ENCODE assay signal across 12 cellular contexts in genomic region chr2:216596234-216596985, GRCh38. TPM values are rescaled to one million over a fixed set of nuclear protein-coding genes. Genes with fewer than 3 reads are reported as not detected.
A peak's percentile ranks its signal among the peaks of the same experiment; 100 is the strongest.
DNase-seq lines count a peak whose midpoint lies in the region; ATAC-seq and TF ChIP-seq lines count a peak whose summit lies in the region.
"Had no signal": no experiment of that assay in that cellular context is flagged by ENCODE, and none has a peak within 500 bp of the region (broad histone marks: within the 10 kb centered on the region; RNA-seq: fewer than 3 reads in every experiment).

No MANE protein-coding gene starts in this region.

- no peaks in the 10 kb centered on the region for H3K9me3 Mint-ChIP-seq in stimulated activated naive B cell treated with anti-CD40 and anti-IgM and Interleukin-4, amounts not matched to agents 10 μg/mL and 1 μg/mL and 100 μg/mL, for 72 hours
- H3K9me3 Mint-ChIP-seq in activated naive CD4-positive, alpha-beta T cell treated with anti-CD3 and anti-CD28 coated beads, Interleukin-2, amount 10 ng/mL, durations not matched to agents 7 days and 5 days, result no peaks in the 10 kb centered on the region

- no peak for TF ChIP-seq POLR2A in HCT116 (IDR thresholded peaks at IDR 0.05; ENCODE audit: borderline replicate concordance, extremely low read depth, insufficient read depth, insufficient read length)

- H3K27me3 Mint-ChIP-seq in stimulated activated naive B cell treated with anti-CD40 and anti-IgM and Interleukin-4, amounts not matched to agents 10 μg/mL and 1 μg/mL and 100 μg/mL, for 72 hours, result peaks cover 15 to 17% of the 10 kb centered on the region in 2 donors
- peaks cover 13% of the 10 kb centered on the region for H3K27me3 Mint-ChIP-seq in activated naive CD4-positive, alpha-beta T cell treated with anti-CD3 and anti-CD28 coated beads, Interleukin-2, amount 10 ng/mL, durations not matched to agents 7 days and 5 days

- no peak overlapping the region for H3K27ac Mint-ChIP-seq in stimulated activated naive B cell treated with anti-CD40 and anti-IgM and Interleukin-4, amounts not matched to agents 10 μg/mL and 1 μg/mL and 100 μg/mL, for 72 hours
- H3K27ac Mint-ChIP-seq in activated naive CD4-positive, alpha-beta T cell treated with anti-CD3 and anti-CD28 coated beads, Interleukin-2, amount 10 ng/mL, durations not matched to agents 7 days and 5 days, result no peak overlapping the region

- no peaks in the 10 kb centered on the region for H3K36me3 Mint-ChIP-seq in stimulated activated naive B cell treated with anti-CD40 and anti-IgM and Interleukin-4, amounts not matched to agents 10 μg/mL and 1 μg/mL and 100 μg/mL, for 72 hours
- no peaks in the 10 kb centered on the region for H3K36me3 Mint-ChIP-seq in activated naive CD4-positive, alpha-beta T cell treated with anti-CD3 and anti-CD28 coated beads, Interleukin-2, amount 10 ng/mL, durations not matched to agents 7 days and 5 days

- no peak overlapping the region for H3K4me3 Mint-ChIP-seq in stimulated activated naive B cell treated with anti-CD40 and anti-IgM and Interleukin-4, amounts not matched to agents 10 μg/mL and 1 μg/mL and 100 μg/mL, for 72 hours
- H3K4me3 Mint-ChIP-seq in activated naive CD4-positive, alpha-beta T cell treated with anti-CD3 and anti-CD28 coated beads, Interleukin-2, amount 10 ng/mL, durations not matched to agents 7 days and 5 days, result no peak overlapping the region

- no peaks in the 10 kb centered on the region for H3K4me1 Mint-ChIP-seq in stimulated activated naive B cell treated with anti-CD40 and anti-IgM and Interleukin-4, amounts not matched to agents 10 μg/mL and 1 μg/mL and 100 μg/mL, for 72 hours
- no peaks in the 10 kb centered on the region for H3K4me1 Mint-ChIP-seq in activated naive CD4-positive, alpha-beta T cell treated with anti-CD3 and anti-CD28 coated beads, Interleukin-2, amount 10 ng/mL, durations not matched to agents 7 days and 5 days

- H3K27me3 ChIP-seq in HCT116 (ENCODE audit: insufficient read depth, low read length) (0 out of 2 replicates have a peak, but pooled peaks cover 3% of the 10 kb centered on the region), SJSA1 (replicated peaks) (no peaks in the 10 kb centered on the region)

- CTCF ChIA-PET in HCT116 (lab: Charles Lee), result no interaction called here
- CTCF ChIA-PET in activated naive CD4-positive, alpha-beta T cell treated with anti-CD3 and anti-CD28 coated beads, Interleukin-2, amount 10 ng/mL, durations not matched to agents 7 days and 5 days (lab: Charles Lee), result no interaction called here

- peak; percentile 20; the same call in 1 of the 2 replicates for ATAC-seq in HCT116
- no peak for ATAC-seq in HG03460 (IDR thresholded peaks at IDR 0.05; ENCODE audit: unreplicated experiment)
- no peak for ATAC-seq in stimulated activated naive B cell treated with anti-CD40 and anti-IgM and Interleukin-4, amounts not matched to agents 10 μg/mL and 1 μg/mL and 100 μg/mL, for 72 hours (replicated peaks)
- no peak for ATAC-seq in GM21717 (IDR thresholded peaks at IDR 0.05; ENCODE audit: unreplicated experiment)
- ATAC-seq: activated CD4-positive, CD25-positive, alpha-beta regulatory T cell treated with anti-CD3 and anti-CD28 coated beads, Interleukin-2, amount 50 U/mL, for 24 hours had no signal

- H3K4me3 ChIP-seq in HCT116 (replicated peaks in 1 of 2; ENCODE audit: low read depth in 1 of 2, low read length in 2 of 2), result no peak overlapping the region
- no peak overlapping the region for H3K4me3 ChIP-seq in SJSA1
- H3K4me3 ChIP-seq in foreskin fibroblast (ENCODE audit: low read depth in 1 of 2, low read length in 2 of 2), result no peak overlapping the region

- H4K20me1 ChIP-seq in HCT116 (ENCODE audit: insufficient read depth), result no peaks in the 10 kb centered on the region

- H3K9ac ChIP-seq in HCT116 (ENCODE audit: low read length), result no peak overlapping the region

- DNase-seq in HCT116 (ENCODE audit: low read depth, low spot score), result no peak
- DNase-seq in SJSA1 (ENCODE audit: low read depth in 1 of 2, low spot score in 2 of 2), result peak; percentile 67 to 77
- peak; percentile 89 to 94 for DNase-seq in foreskin fibroblast
- no peak for DNase-seq in stimulated activated naive B cell treated with anti-CD40 and anti-IgM and Interleukin-4, amounts not matched to agents 10 μg/mL and 1 μg/mL and 100 μg/mL, for 72 hours
- DNase-seq in activated naive CD4-positive, alpha-beta T cell treated with anti-CD3 and anti-CD28 coated beads, Interleukin-2, amount 10 ng/mL, durations not matched to agents 7 days and 5 days, result no peak
- DNase-seq: anterior cingulate cortex, NCI-H1048, small intestine had no signal

- H3K9me3 ChIP-seq in HCT116 (ENCODE audit: control insufficient read depth in 1 of 2, insufficient read depth in 1 of 2, low read depth in 1 of 2, low read length in 2 of 2) (no peaks in the 10 kb centered on the region), SJSA1 (replicated peaks) (no peaks in the 10 kb centered on the region)

- BruUV-seq in HCT116 (replicated peaks; lab: Mats Ljungman, UMichigan), result no TSS peak

- peaks cover 13 to 17% of the 10 kb centered on the region in 2 experiments for H3K4me1 ChIP-seq in HCT116 (ENCODE audit: control insufficient read depth in 1 of 2, insufficient read depth in 2 of 2, low read length in 2 of 2)
- peaks cover 24% of the 10 kb centered on the region for H3K4me1 ChIP-seq in SJSA1 (replicated peaks)

- POLR2A ChIA-PET in HCT116 (lab: Charles Lee), result no interaction called here

- RAD21 ChIA-PET in HCT116 (lab: Charles Lee; ENCODE audit: low non-redundant PET in 1 of 2, low total read pairs in 2 of 2, uncharacterized antibody in 2 of 2, unreplicated experiment in 2 of 2), result no interaction called here

- TF ChIP-seq CTCF in 22Rv1 (IDR thresholded peaks at IDR 0.05) (no peak), HCT116 (IDR thresholded peaks at IDR 0.05 in 2 of 3, conservative IDR thresholded peaks at IDR 0.05 in 1 of 3; ENCODE audit: borderline replicate concordance in 1 of 3, insufficient read depth in 1 of 3, low read depth in 2 of 3, low read length in 2 of 3) (no peak), foreskin fibroblast (IDR thresholded peaks at IDR 0.05; ENCODE audit: low read depth, low read length) (no peak)

- H3K4me2 ChIP-seq in HCT116 (ENCODE audit: low read length), result peak overlapping the region; percentile 57

- H3K27ac ChIP-seq in 22Rv1 (peak overlapping the region; percentile 61), HCT116 (ENCODE audit: low read depth, low read length) (peak overlapping the region; percentile 39; the same call in 1 of the 2 replicates), SJSA1 (peak overlapping the region; percentile 12; the same call in 1 of the 2 replicates)

- TF ChIP-seq RAD21 in HCT116 (IDR thresholded peaks at IDR 0.05; ENCODE audit: low read depth), result no peak

- no peaks in the 10 kb centered on the region for H3K79me2 ChIP-seq in HCT116 (ENCODE audit: insufficient read depth, low read length)

- H2AFZ ChIP-seq in HCT116 (ENCODE audit: low read depth, low read length, poor library complexity, severe bottlenecking), result peak overlapping the region; percentile 76

- no peaks in the 10 kb centered on the region for H3K9me2 ChIP-seq in HCT116 (ENCODE audit: insufficient read depth)

- H3K36me3 ChIP-seq in HCT116 (ENCODE audit: control insufficient read depth in 1 of 2, insufficient read depth in 2 of 2, low read length in 2 of 2), result no peaks in the 10 kb centered on the region
- H3K36me3 ChIP-seq in SJSA1, result no peaks in the 10 kb centered on the region

- intact Hi-C loops in HCT116 (cut with micrococcal nuclease), result no loop called here

TF ChIP-seq in HCT116, 20 proteins besides CTCF, POLR2A, EP300 and RAD21 (continues in another document):
- TF ChIP-seq CBX3 (IDR thresholded peaks at IDR 0.05; ENCODE audit: low read depth) (no peak), ZFX (IDR thresholded peaks at IDR 0.05) (no peak), SP1 (IDR thresholded peaks at IDR 0.05; ENCODE audit: low read depth) (no peak), SRF (IDR thresholded peaks at IDR 0.05; ENCODE audit: low read depth) (no peak), JUND (IDR thresholded peaks at IDR 0.05) (no peak), EGR1 (IDR thresholded peaks at IDR 0.05; ENCODE audit: low read depth) (no peak), CEBPB (IDR thresholded peaks at IDR 0.05; ENCODE audit: low read depth) (no peak), REST (IDR thresholded peaks at IDR 0.05; ENCODE audit: low read depth) (no peak), TCF7L2 (IDR thresholded peaks at IDR 0.05; ENCODE audit: borderline replicate concordance, extremely low read depth, insufficient read depth, insufficient read length) (no peak), ELF1 (IDR thresholded peaks at IDR 0.05; ENCODE audit: borderline replicate concordance, low read depth) (no peak), EZH2 (IDR thresholded peaks at IDR 0.05) (no peak), EZH2phosphoT487 (IDR thresholded peaks at IDR 0.05; ENCODE audit: borderline replicate concordance) (no peak)

RNA-seq across cellular contexts. Expression of gene IGFBP2, which starts 36.8 kb away (rescaled TPM):
- 143 TPM for total RNA-seq in HCT116 (2021; ENCODE audit: unreplicated experiment)
- 167 and 179 TPM in 2 replicates for polyA plus RNA-seq in HCT116 (2012)
- total RNA-seq in SJSA1 (2014; rRNA removed; shearing (Covaris generic)), result 0.32 and 0.60 TPM in 2 replicates

Comparison
In these comparisons a context has a peak if more than half of its experiments do, and no peak if none do; other contexts are left out.
1. DNase-seq: peak in SJSA1 (2 of 2) and foreskin fibroblast (2 of 2); none in HCT116 (single experiment), stimulated activated naive B cell treated with anti-CD40 and anti-IgM and Interleukin-4, amounts not matched to agents 10 μg/mL and 1 μg/mL and 100 μg/mL, for 72 hours (single experiment) and activated naive CD4-positive, alpha-beta T cell treated with anti-CD3 and anti-CD28 coated beads, Interleukin-2, amount 10 ng/mL, durations not matched to agents 7 days and 5 days (single experiment).
2. RNA of gene IGFBP2, which starts 36.8 kb away (total RNA-seq): 143 TPM in HCT116 (single experiment); 0.32 to 0.60 TPM in SJSA1; every median in the first group is over 10 times any median in the second.
3. Peak in every context shown above with its lines, with median percentiles within 50 percentile points of each other: H3K27ac ChIP-seq.